In genomic region chr10:131677671-131678070, GRCh38 we compare ENCODE assay signal across 17 cellular contexts.
A peak's percentile ranks its signal among the peaks of the same experiment; 100 is the strongest.
DNase-seq lines count a peak whose midpoint lies in the region; ATAC-seq and TF ChIP-seq lines count a peak whose summit lies in the region.
"Had no signal": no experiment of that assay in that cellular context is flagged by ENCODE, and none has a peak within 500 bp of the region (broad histone marks: within the 10 kb centered on the region; RNA-seq: fewer than 3 reads in every experiment).

No MANE protein-coding gene starts in this region.

- H3K36me3 ChIP-seq in HUES6 (ENCODE audit: control insufficient read depth, insufficient read depth, low read length) (no peaks in the 10 kb centered on the region), endodermal cell (ENCODE audit: control insufficient read depth, insufficient read depth, low read length) (no peaks in the 10 kb centered on the region), spleen (no peaks in the 10 kb centered on the region), smooth muscle cell (ENCODE audit: low read depth) (no peaks in the 10 kb centered on the region)
- no peaks in the 10 kb centered on the region for H3K36me3 ChIP-seq in CD4-positive, alpha-beta memory T cell (ENCODE audit: insufficient read depth, low read length)
- H3K36me3 ChIP-seq: BLaER1 treated with 17β-estradiol and CSF1 and Interleukin-3, amounts not matched to agents 10 nM and 100 nM had no signal

- no peak overlapping the region for H3K4me2 ChIP-seq in smooth muscle cell
- H3K4me2 ChIP-seq: BLaER1 treated with 17β-estradiol and CSF1 and Interleukin-3, amounts not matched to agents 10 nM and 100 nM had no signal

- H3K9me3 ChIP-seq in HUES6 (ENCODE audit: control insufficient read depth, insufficient read depth, low read depth, low read length) (peaks cover 10% of the 10 kb centered on the region; the same call in 1 of the 2 replicates), endodermal cell (ENCODE audit: control insufficient read depth, low read length) (no peaks in the 10 kb centered on the region), spleen (peaks cover 0 to 14% (median 3%) of the 10 kb centered on the region in 8 donors), smooth muscle cell (replicated peaks; ENCODE audit: low read depth) (no peaks in the 10 kb centered on the region)
- H3K9me3 ChIP-seq in CD4-positive, alpha-beta memory T cell (ENCODE audit: control insufficient read depth in 1 of 2, low read length in 2 of 2) = no peaks in the 10 kb centered on the region

- H3K27me3 ChIP-seq in HUES6 (ENCODE audit: control insufficient read depth, insufficient read depth, low read length) = peaks cover 5% of the 10 kb centered on the region; the same call in 1 of the 2 replicates
- H3K27me3 ChIP-seq in endodermal cell (ENCODE audit: control insufficient read depth, insufficient read depth, low read length, poor library complexity, severe bottlenecking) = no peaks in the 10 kb centered on the region
- peaks cover 0 to 47% (median 0%) of the 10 kb centered on the region in 7 donors for H3K27me3 ChIP-seq in spleen (replicated peaks in 1 of 7)
- peaks cover 5% of the 10 kb centered on the region for H3K27me3 ChIP-seq in smooth muscle cell (ENCODE audit: low read depth)
- no peaks in the 10 kb centered on the region for H3K27me3 ChIP-seq in CD4-positive, alpha-beta memory T cell (ENCODE audit: insufficient read depth, low read length)

- TF ChIP-seq CTCF in endodermal cell (conservative IDR thresholded peaks at IDR 0.05) = no peak
- TF ChIP-seq CTCF in spleen (IDR thresholded peaks at IDR 0.05 in 8 of 11, conservative IDR thresholded peaks at IDR 0.05 in 3 of 11) = no peak
- no peak for TF ChIP-seq CTCF in smooth muscle cell (IDR thresholded peaks at IDR 0.05; ENCODE audit: borderline replicate concordance, insufficient read depth, poor library complexity, severe bottlenecking)

- H3K9ac ChIP-seq in HUES6 (ENCODE audit: low read length) = peak overlapping the region; percentile 78
- no peak overlapping the region for H3K9ac ChIP-seq in endodermal cell (ENCODE audit: extremely low read depth, low read length, poor library complexity, severe bottlenecking)
- H3K9ac ChIP-seq in smooth muscle cell (ENCODE audit: low read depth) = no peak overlapping the region
- H3K9ac ChIP-seq: BLaER1 treated with 17β-estradiol and CSF1 and Interleukin-3, amounts not matched to agents 10 nM and 100 nM had no signal

- no peaks in the 10 kb centered on the region for H3K36me3 Mint-ChIP-seq in endodermal cell (ENCODE audit: low read depth)
- no peaks in the 10 kb centered on the region for H3K36me3 Mint-ChIP-seq in CD4-positive, alpha-beta memory T cell
- H3K36me3 Mint-ChIP-seq in activated naive CD4-positive, alpha-beta T cell treated with anti-CD3 and anti-CD28 coated beads, Interleukin-2, amount 10 ng/mL, durations not matched to agents 7 days and 5 days = no peaks in the 10 kb centered on the region

- no peaks in the 10 kb centered on the region for H3K79me2 ChIP-seq in smooth muscle cell (ENCODE audit: low read depth)

- intact Hi-C loops in spleen (cut with DNase I; ENCODE audit: low total_unique reads) = no loop called here
- intact Hi-C loops in CD4-positive, alpha-beta memory T cell (cut with micrococcal nuclease) = no loop called here

- no peak overlapping the region for H3K4me3 Mint-ChIP-seq in endodermal cell
- H3K4me3 Mint-ChIP-seq in CD4-positive, alpha-beta memory T cell = no peak overlapping the region
- no peak overlapping the region for H3K4me3 Mint-ChIP-seq in activated naive CD4-positive, alpha-beta T cell treated with anti-CD3 and anti-CD28 coated beads, Interleukin-2, amount 10 ng/mL, durations not matched to agents 7 days and 5 days

- H4K20me1 ChIP-seq in smooth muscle cell (ENCODE audit: low read depth) = no peaks in the 10 kb centered on the region
- H4K20me1 ChIP-seq: BLaER1 treated with 17β-estradiol and CSF1 and Interleukin-3, amounts not matched to agents 10 nM and 100 nM had no signal

- no peak for ATAC-seq in GM18517 (IDR thresholded peaks at IDR 0.05; ENCODE audit: unreplicated experiment)
- ATAC-seq: Right ventricle myocardium inferior had no signal

- TF ChIP-seq POLR2A in spleen (IDR thresholded peaks at IDR 0.05) = no peak

- no peak overlapping the region for H3K4me3 ChIP-seq in HUES6 (ENCODE audit: low read depth, low read length)
- H3K4me3 ChIP-seq in endodermal cell (ENCODE audit: low read length) = no peak overlapping the region
- H3K4me3 ChIP-seq in spleen = no peak overlapping the region
- no peak overlapping the region for H3K4me3 ChIP-seq in smooth muscle cell
- H3K4me3 ChIP-seq in CD4-positive, alpha-beta memory T cell (ENCODE audit: low read length in 2 of 2) = no peak overlapping the region
- H3K4me3 ChIP-seq: BLaER1 treated with 17β-estradiol and CSF1 and Interleukin-3, amounts not matched to agents 10 nM and 100 nM had no signal

- peak; percentile 64 for DNase-seq in endodermal cell
- DNase-seq in left kidney (ENCODE audit: low read depth, low spot score) = peak; percentile 1
- peak; percentile 57 for DNase-seq in spleen
- no peak for DNase-seq in smooth muscle cell (lab: John Stamatoyannopoulos, UW; ENCODE audit: unreplicated experiment)
- DNase-seq in CD4-positive, alpha-beta memory T cell = no peak
- no peak for DNase-seq in activated naive CD4-positive, alpha-beta T cell treated with anti-CD3 and anti-CD28 coated beads, Interleukin-2, amount 10 ng/mL, durations not matched to agents 7 days and 5 days
- DNase-seq: DMS79; NCI-H1092 treated with DMSO at 0.1 percent for 48 hours; NCI-H146; NCI-H2081 treated with DMSO at 0.1 percent for 48 hours; NCI-H446 treated with DMSO at 0.1 percent for 48 hours; NK-92 treated with Interleukin-12 subunit alpha and Interleukin-12 subunit beta, amount 100 ng/mL, for 24 hours; SW 1271 had no signal

- peak overlapping the region; percentile 97 for H3K27ac Mint-ChIP-seq in endodermal cell
- H3K27ac Mint-ChIP-seq in CD4-positive, alpha-beta memory T cell = no peak overlapping the region
- H3K27ac Mint-ChIP-seq in activated naive CD4-positive, alpha-beta T cell treated with anti-CD3 and anti-CD28 coated beads, Interleukin-2, amount 10 ng/mL, durations not matched to agents 7 days and 5 days = no peak overlapping the region

- H3K27me3 Mint-ChIP-seq in endodermal cell (ENCODE audit: insufficient read depth) = peaks cover 6% of the 10 kb centered on the region
- peaks cover 2 to 3% of the 10 kb centered on the region in 2 donors for H3K27me3 Mint-ChIP-seq in CD4-positive, alpha-beta memory T cell
- H3K27me3 Mint-ChIP-seq in activated naive CD4-positive, alpha-beta T cell treated with anti-CD3 and anti-CD28 coated beads, Interleukin-2, amount 10 ng/mL, durations not matched to agents 7 days and 5 days = no peaks in the 10 kb centered on the region

- H3K4me1 Mint-ChIP-seq in endodermal cell = peaks cover 32% of the 10 kb centered on the region
- H3K4me1 Mint-ChIP-seq in CD4-positive, alpha-beta memory T cell = no peaks in the 10 kb centered on the region
- no peaks in the 10 kb centered on the region for H3K4me1 Mint-ChIP-seq in activated naive CD4-positive, alpha-beta T cell treated with anti-CD3 and anti-CD28 coated beads, Interleukin-2, amount 10 ng/mL, durations not matched to agents 7 days and 5 days

- CTCF ChIA-PET in CD4-positive, alpha-beta memory T cell (lab: Charles Lee; ENCODE audit: partially characterized antibody) = no interaction called here
- CTCF ChIA-PET in activated naive CD4-positive, alpha-beta T cell treated with anti-CD3 and anti-CD28 coated beads, Interleukin-2, amount 10 ng/mL, durations not matched to agents 7 days and 5 days (lab: Charles Lee) = no interaction called here

- 82 to 87% methylated on average over 8 of the region's 8 CpGs for WGBS in endodermal cell (ENCODE audit: insufficient coverage in 1 of 2, insufficient read length in 1 of 2), 2 experiments
- WGBS in spleen, 5 donors = 71 to 79% (median 76%) methylated on average over 8 of the region's 8 CpGs
- 82% methylated on average over 8 of the region's 8 CpGs for WGBS in smooth muscle cell (ENCODE audit: low lambda C conversion rate)

- POLR2A ChIA-PET in CD4-positive, alpha-beta memory T cell (lab: Charles Lee; ENCODE audit: partially characterized antibody) = no interaction called here

- peaks cover 10% of the 10 kb centered on the region for H3K9me3 Mint-ChIP-seq in endodermal cell
- H3K9me3 Mint-ChIP-seq in CD4-positive, alpha-beta memory T cell = peaks cover 0 to 12% (median 0%) of the 10 kb centered on the region in 8 donors
- H3K9me3 Mint-ChIP-seq in activated naive CD4-positive, alpha-beta T cell treated with anti-CD3 and anti-CD28 coated beads, Interleukin-2, amount 10 ng/mL, durations not matched to agents 7 days and 5 days = peaks cover 6% of the 10 kb centered on the region

- no peaks in the 10 kb centered on the region for H3F3A ChIP-seq in smooth muscle cell (ENCODE audit: low read depth)

- no peak overlapping the region for H2AFZ ChIP-seq in smooth muscle cell (ENCODE audit: low read depth)

- peak overlapping the region; percentile 57; the same call in 1 of the 2 replicates for H3K27ac ChIP-seq in HUES6 (ENCODE audit: low read depth, low read length)
- H3K27ac ChIP-seq in endodermal cell (ENCODE audit: low read depth, low read length) = peak overlapping the region; percentile 59
- no peak overlapping the region for H3K27ac ChIP-seq in spleen
- no peak overlapping the region for H3K27ac ChIP-seq in smooth muscle cell (ENCODE audit: low read depth)
- H3K27ac ChIP-seq in CD4-positive, alpha-beta memory T cell (ENCODE audit: low read depth, low read length) = no peak overlapping the region
- H3K27ac ChIP-seq: BLaER1 treated with 17β-estradiol and CSF1 and Interleukin-3, amounts not matched to agents 10 nM and 100 nM had no signal

- H3K4me1 ChIP-seq in HUES6 (ENCODE audit: control insufficient read depth, insufficient read depth, low read length) = peaks cover 36% of the 10 kb centered on the region
- H3K4me1 ChIP-seq in endodermal cell (ENCODE audit: control insufficient read depth, insufficient read depth, low read length) = no peaks in the 10 kb centered on the region
- no peaks in the 10 kb centered on the region for H3K4me1 ChIP-seq in spleen
- H3K4me1 ChIP-seq in smooth muscle cell (ENCODE audit: low read depth) = peaks cover 10% of the 10 kb centered on the region
- H3K4me1 ChIP-seq in CD4-positive, alpha-beta memory T cell (ENCODE audit: insufficient read depth, low read length) = no peaks in the 10 kb centered on the region

Comparison
In these comparisons a context has a peak if more than half of its experiments do, and no peak if none do; other contexts are left out.
1. H3K27ac ChIP-seq: peak in HUES6 (single experiment) and endodermal cell (single experiment); none in spleen (0 of 8), smooth muscle cell (single experiment) and CD4-positive, alpha-beta memory T cell (single experiment).
2. DNase-seq: peak in endodermal cell (single experiment), left kidney (single experiment) and spleen (single experiment); none in smooth muscle cell (single experiment), CD4-positive, alpha-beta memory T cell (0 of 5) and activated naive CD4-positive, alpha-beta T cell treated with anti-CD3 and anti-CD28 coated beads, Interleukin-2, amount 10 ng/mL, durations not matched to agents 7 days and 5 days (single experiment).